2 cellular contexts compared by ENCODE assay signal in the genomic region with DNA sequence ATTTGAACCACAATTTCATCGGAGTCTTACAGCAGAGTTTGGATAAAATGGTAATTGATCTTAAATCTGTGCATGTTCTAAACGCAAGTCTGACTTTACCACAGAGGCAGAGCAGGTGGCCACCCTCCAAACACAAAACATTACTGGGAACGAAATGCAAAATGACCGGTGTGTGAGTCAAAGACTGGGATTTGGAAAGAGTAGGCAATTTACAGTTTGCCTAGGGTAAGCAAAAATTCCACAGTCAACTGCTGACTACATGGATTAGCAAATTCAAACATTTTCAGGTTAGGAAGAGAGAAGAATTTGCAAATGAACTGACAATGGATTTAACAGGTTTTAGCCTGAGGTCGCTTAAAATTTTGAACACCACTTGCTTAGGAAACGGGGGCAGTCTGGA.
TF ChIP-seq lines count a peak whose summit lies in the region.

No MANE protein-coding gene starts in this region.

TF ChIP-seq in IMR-90, 13 proteins besides CTCF, POLR2A, EP300 and RAD21:
- TF ChIP-seq RCOR1 (IDR thresholded peaks at IDR 0.05; ENCODE audit: insufficient replicate concordance, low read length) (no peak), MAFK (IDR thresholded peaks at IDR 0.05; ENCODE audit: low read depth, low read length) (peak; percentile 82), BHLHE40 (IDR thresholded peaks at IDR 0.05; ENCODE audit: low read depth, low read length) (no peak), MXI1 (IDR thresholded peaks at IDR 0.05; ENCODE audit: borderline replicate concordance, low read depth, low read length) (no peak), SMC3 (IDR thresholded peaks at IDR 0.05; ENCODE audit: low read depth, low read length) (no peak), CHD1 (IDR thresholded peaks at IDR 0.05; ENCODE audit: low read depth, low read length) (no peak), CEBPB (IDR thresholded peaks at IDR 0.05; ENCODE audit: low read depth, low read length) (peak; percentile 22; the same call in 1 of the 2 replicates), MAZ (IDR thresholded peaks at IDR 0.05; ENCODE audit: borderline replicate concordance, low read depth, low read length) (no peak), FOS (IDR thresholded peaks at IDR 0.05; ENCODE audit: low read depth, low read length) (no peak), RFX5 (IDR thresholded peaks at IDR 0.05; ENCODE audit: low read depth, low read length) (no peak)
- TF ChIP-seq, protein P1, sequence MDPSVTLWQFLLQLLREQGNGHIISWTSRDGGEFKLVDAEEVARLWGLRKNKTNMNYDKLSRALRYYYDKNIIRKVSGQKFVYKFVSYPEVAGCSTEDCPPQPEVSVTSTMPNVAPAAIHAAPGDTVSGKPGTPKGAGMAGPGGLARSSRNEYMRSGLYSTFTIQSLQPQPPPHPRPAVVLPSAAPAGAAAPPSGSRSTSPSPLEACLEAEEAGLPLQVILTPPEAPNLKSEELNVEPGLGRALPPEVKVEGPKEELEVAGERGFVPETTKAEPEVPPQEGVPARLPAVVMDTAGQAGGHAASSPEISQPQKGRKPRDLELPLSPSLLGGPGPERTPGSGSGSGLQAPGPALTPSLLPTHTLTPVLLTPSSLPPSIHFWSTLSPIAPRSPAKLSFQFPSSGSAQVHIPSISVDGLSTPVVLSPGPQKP (IDR thresholded peaks at IDR 0.05; ENCODE audit: borderline replicate concordance, low read depth, low read length): no peak

TF ChIP-seq in H1, 55 proteins besides CTCF, POLR2A, EP300 and RAD21:
- TF ChIP-seq, protein P2, sequence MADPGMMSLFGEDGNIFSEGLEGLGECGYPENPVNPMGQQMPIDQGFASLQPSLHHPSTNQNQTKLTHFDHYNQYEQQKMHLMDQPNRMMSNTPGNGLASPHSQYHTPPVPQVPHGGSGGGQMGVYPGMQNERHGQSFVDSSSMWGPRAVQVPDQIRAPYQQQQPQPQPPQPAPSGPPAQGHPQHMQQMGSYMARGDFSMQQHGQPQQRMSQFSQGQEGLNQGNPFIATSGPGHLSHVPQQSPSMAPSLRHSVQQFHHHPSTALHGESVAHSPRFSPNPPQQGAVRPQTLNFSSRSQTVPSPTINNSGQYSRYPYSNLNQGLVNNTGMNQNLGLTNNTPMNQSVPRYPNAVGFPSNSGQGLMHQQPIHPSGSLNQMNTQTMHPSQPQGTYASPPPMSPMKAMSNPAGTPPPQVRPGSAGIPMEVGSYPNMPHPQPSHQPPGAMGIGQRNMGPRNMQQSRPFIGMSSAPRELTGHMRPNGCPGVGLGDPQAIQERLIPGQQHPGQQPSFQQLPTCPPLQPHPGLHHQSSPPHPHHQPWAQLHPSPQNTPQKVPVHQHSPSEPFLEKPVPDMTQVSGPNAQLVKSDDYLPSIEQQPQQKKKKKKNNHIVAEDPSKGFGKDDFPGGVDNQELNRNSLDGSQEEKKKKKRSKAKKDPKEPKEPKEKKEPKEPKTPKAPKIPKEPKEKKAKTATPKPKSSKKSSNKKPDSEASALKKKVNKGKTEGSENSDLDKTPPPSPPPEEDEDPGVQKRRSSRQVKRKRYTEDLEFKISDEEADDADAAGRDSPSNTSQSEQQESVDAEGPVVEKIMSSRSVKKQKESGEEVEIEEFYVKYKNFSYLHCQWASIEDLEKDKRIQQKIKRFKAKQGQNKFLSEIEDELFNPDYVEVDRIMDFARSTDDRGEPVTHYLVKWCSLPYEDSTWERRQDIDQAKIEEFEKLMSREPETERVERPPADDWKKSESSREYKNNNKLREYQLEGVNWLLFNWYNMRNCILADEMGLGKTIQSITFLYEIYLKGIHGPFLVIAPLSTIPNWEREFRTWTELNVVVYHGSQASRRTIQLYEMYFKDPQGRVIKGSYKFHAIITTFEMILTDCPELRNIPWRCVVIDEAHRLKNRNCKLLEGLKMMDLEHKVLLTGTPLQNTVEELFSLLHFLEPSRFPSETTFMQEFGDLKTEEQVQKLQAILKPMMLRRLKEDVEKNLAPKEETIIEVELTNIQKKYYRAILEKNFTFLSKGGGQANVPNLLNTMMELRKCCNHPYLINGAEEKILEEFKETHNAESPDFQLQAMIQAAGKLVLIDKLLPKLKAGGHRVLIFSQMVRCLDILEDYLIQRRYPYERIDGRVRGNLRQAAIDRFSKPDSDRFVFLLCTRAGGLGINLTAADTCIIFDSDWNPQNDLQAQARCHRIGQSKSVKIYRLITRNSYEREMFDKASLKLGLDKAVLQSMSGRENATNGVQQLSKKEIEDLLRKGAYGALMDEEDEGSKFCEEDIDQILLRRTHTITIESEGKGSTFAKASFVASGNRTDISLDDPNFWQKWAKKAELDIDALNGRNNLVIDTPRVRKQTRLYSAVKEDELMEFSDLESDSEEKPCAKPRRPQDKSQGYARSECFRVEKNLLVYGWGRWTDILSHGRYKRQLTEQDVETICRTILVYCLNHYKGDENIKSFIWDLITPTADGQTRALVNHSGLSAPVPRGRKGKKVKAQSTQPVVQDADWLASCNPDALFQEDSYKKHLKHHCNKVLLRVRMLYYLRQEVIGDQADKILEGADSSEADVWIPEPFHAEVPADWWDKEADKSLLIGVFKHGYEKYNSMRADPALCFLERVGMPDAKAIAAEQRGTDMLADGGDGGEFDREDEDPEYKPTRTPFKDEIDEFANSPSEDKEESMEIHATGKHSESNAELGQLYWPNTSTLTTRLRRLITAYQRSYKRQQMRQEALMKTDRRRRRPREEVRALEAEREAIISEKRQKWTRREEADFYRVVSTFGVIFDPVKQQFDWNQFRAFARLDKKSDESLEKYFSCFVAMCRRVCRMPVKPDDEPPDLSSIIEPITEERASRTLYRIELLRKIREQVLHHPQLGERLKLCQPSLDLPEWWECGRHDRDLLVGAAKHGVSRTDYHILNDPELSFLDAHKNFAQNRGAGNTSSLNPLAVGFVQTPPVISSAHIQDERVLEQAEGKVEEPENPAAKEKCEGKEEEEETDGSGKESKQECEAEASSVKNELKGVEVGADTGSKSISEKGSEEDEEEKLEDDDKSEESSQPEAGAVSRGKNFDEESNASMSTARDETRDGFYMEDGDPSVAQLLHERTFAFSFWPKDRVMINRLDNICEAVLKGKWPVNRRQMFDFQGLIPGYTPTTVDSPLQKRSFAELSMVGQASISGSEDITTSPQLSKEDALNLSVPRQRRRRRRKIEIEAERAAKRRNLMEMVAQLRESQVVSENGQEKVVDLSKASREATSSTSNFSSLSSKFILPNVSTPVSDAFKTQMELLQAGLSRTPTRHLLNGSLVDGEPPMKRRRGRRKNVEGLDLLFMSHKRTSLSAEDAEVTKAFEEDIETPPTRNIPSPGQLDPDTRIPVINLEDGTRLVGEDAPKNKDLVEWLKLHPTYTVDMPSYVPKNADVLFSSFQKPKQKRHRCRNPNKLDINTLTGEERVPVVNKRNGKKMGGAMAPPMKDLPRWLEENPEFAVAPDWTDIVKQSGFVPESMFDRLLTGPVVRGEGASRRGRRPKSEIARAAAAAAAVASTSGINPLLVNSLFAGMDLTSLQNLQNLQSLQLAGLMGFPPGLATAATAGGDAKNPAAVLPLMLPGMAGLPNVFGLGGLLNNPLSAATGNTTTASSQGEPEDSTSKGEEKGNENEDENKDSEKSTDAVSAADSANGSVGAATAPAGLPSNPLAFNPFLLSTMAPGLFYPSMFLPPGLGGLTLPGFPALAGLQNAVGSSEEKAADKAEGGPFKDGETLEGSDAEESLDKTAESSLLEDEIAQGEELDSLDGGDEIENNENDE (IDR thresholded peaks at IDR 0.05; ENCODE audit: insufficient replicate concordance, low read length): no peak
- no peak for TF ChIP-seq TAF1 (IDR thresholded peaks at IDR 0.05; ENCODE audit: low read depth, low read length)
- no peak for TF ChIP-seq TCF12 (IDR thresholded peaks at IDR 0.05; ENCODE audit: low read depth, low read length)
- no peak for TF ChIP-seq SIRT6 (IDR thresholded peaks at IDR 0.05; ENCODE audit: low read length)
- TF ChIP-seq JUND (IDR thresholded peaks at IDR 0.05; ENCODE audit: low read length): no peak
- TF ChIP-seq KDM4A (IDR thresholded peaks at IDR 0.05; ENCODE audit: low read depth, low read length, severe bottlenecking): no peak
- TF ChIP-seq EZH2 (IDR thresholded peaks at IDR 0.05; ENCODE audit: low read depth, low read length, severe bottlenecking): no peak
